ENCODE assay signal across 1 cellular context in genomic region chr9:96418920-96419690, GRCh38.
A peak's percentile ranks its signal among the peaks of the same experiment; 100 is the strongest.
TF ChIP-seq lines count a peak whose summit lies in the region.

No MANE protein-coding gene starts in this region.

TF ChIP-seq in HepG2, 621 proteins besides CTCF, POLR2A, EP300 and RAD21 (continued from another document and continues in another):
- no peak for TF ChIP-seq ZBTB46 (CRISPR knock-in tag; IDR thresholded peaks at IDR 0.05; ENCODE audit: borderline replicate concordance)
- TF ChIP-seq ZNF670 (CRISPR knock-in tag; IDR thresholded peaks at IDR 0.05; ENCODE audit: borderline replicate concordance), result no peak; the same call in 1 of the 2 replicates
- peak; percentile 66 for TF ChIP-seq PPARG (CRISPR knock-in tag; conservative IDR thresholded peaks at IDR 0.05)
- 0 out of 2 replicates have a peak, but pooled peaks have one; percentile 28 for TF ChIP-seq ZNF292 (CRISPR knock-in tag; IDR thresholded peaks at IDR 0.05; ENCODE audit: borderline replicate concordance, low read depth)
- TF ChIP-seq ZNF777 (CRISPR knock-in tag; IDR thresholded peaks at IDR 0.05), result peak; percentile 18; the same call in 1 of the 2 replicates
- peak; percentile 4; the same call in 1 of the 2 replicates for TF ChIP-seq KAT8 (CRISPR knock-in tag; IDR thresholded peaks at IDR 0.05)
- TF ChIP-seq ZNF225 (CRISPR knock-in tag; IDR thresholded peaks at IDR 0.05), result peak; percentile 31; the same call in 1 of the 2 replicates
- TF ChIP-seq TOE1 (CRISPR knock-in tag; IDR thresholded peaks at IDR 0.05), result no peak
- TF ChIP-seq ZBTB2 (CRISPR knock-in tag; IDR thresholded peaks at IDR 0.05; ENCODE audit: low read depth), result peak; percentile 73; the same call in 1 of the 2 replicates
- peak; percentile 68; the same call in 1 of the 2 replicates for TF ChIP-seq ZSCAN21 (CRISPR knock-in tag; IDR thresholded peaks at IDR 0.05; ENCODE audit: borderline replicate concordance)
- peak; percentile 95 for TF ChIP-seq AGO2 (optimal IDR thresholded peaks at IDR 0.05; ENCODE audit: low read depth, low read length)
- TF ChIP-seq ZNF577 (CRISPR knock-in tag; IDR thresholded peaks at IDR 0.05; ENCODE audit: borderline replicate concordance, low read depth), result no peak
- TF ChIP-seq ZNF660 (CRISPR knock-in tag; IDR thresholded peaks at IDR 0.05; ENCODE audit: borderline replicate concordance, low read depth), result no peak
- peak; percentile 74; the same call in 1 of the 2 replicates for TF ChIP-seq ZBTB38 (CRISPR knock-in tag; IDR thresholded peaks at IDR 0.05)
- TF ChIP-seq MYC (CRISPR knock-in tag; IDR thresholded peaks at IDR 0.05; ENCODE audit: borderline replicate concordance), result peak; percentile 47; the same call in 1 of the 2 replicates
- no peak; the same call in 1 of the 2 replicates for TF ChIP-seq AFF4 (CRISPR knock-in tag; IDR thresholded peaks at IDR 0.05)
- TF ChIP-seq ZNF446 (CRISPR knock-in tag; IDR thresholded peaks at IDR 0.05), result no peak
- TF ChIP-seq HOXA5 (CRISPR knock-in tag; IDR thresholded peaks at IDR 0.05), result peak; percentile 29; the same call in 1 of the 2 replicates
- TF ChIP-seq NFE2 (CRISPR knock-in tag; IDR thresholded peaks at IDR 0.05), result no peak
- TF ChIP-seq GFI1 (CRISPR knock-in tag; IDR thresholded peaks at IDR 0.05; ENCODE audit: borderline replicate concordance), result peak; percentile 68; the same call in 1 of the 2 replicates
- no peak for TF ChIP-seq SNAI1 (CRISPR knock-in tag; IDR thresholded peaks at IDR 0.05; ENCODE audit: borderline replicate concordance)
- peak; percentile 68; the same call in 1 of the 2 replicates for TF ChIP-seq ZNF567 (CRISPR knock-in tag; IDR thresholded peaks at IDR 0.05; ENCODE audit: borderline replicate concordance)
- TF ChIP-seq PCBP1 (IDR thresholded peaks at IDR 0.05; ENCODE audit: borderline replicate concordance, low read depth, low read length), result peak; percentile 67; the same call in 1 of the 2 replicates
- no peak for TF ChIP-seq ZNF597 (CRISPR knock-in tag; IDR thresholded peaks at IDR 0.05)
- TF ChIP-seq ZBTB21 (CRISPR knock-in tag; IDR thresholded peaks at IDR 0.05), result no peak
- TF ChIP-seq SP5 (CRISPR knock-in tag; IDR thresholded peaks at IDR 0.05; ENCODE audit: borderline replicate concordance, low read depth), result peak; percentile 73
- no peak; the same call in 1 of the 2 replicates for TF ChIP-seq ATF3 (CRISPR knock-in tag; IDR thresholded peaks at IDR 0.05)
- TF ChIP-seq ZNF251 (CRISPR knock-in tag; IDR thresholded peaks at IDR 0.05), result no peak
- peak; percentile 31; the same call in 1 of the 2 replicates for TF ChIP-seq ZNF614 (CRISPR knock-in tag; IDR thresholded peaks at IDR 0.05; ENCODE audit: borderline replicate concordance)
- TF ChIP-seq PLSCR1 (CRISPR knock-in tag; IDR thresholded peaks at IDR 0.05; ENCODE audit: borderline replicate concordance), result no peak; the same call in 1 of the 2 replicates
- peak; percentile 27; the same call in 1 of the 2 replicates for TF ChIP-seq KDM5B (CRISPR knock-in tag; IDR thresholded peaks at IDR 0.05; ENCODE audit: borderline replicate concordance)
- TF ChIP-seq MAFG (CRISPR knock-in tag; IDR thresholded peaks at IDR 0.05), result no peak
- TF ChIP-seq MIXL1 (CRISPR knock-in tag; IDR thresholded peaks at IDR 0.05), result no peak; the same call in none of the 2 replicates
- peak; percentile 76; the same call in 1 of the 2 replicates for TF ChIP-seq YEATS4 (CRISPR knock-in tag; IDR thresholded peaks at IDR 0.05; ENCODE audit: borderline replicate concordance)
- 0 out of 2 replicates have a peak, but pooled peaks have one; percentile 57 for TF ChIP-seq ZNF761 (CRISPR knock-in tag; conservative IDR thresholded peaks at IDR 0.05)
- TF ChIP-seq MTA1 (CRISPR knock-in tag; IDR thresholded peaks at IDR 0.05; ENCODE audit: borderline replicate concordance), result peak; percentile 24; the same call in 1 of the 2 replicates
- TF ChIP-seq ZNF574 (CRISPR knock-in tag; IDR thresholded peaks at IDR 0.05), result no peak
- peak; percentile 58; the same call in 1 of the 2 replicates for TF ChIP-seq ZNF253 (CRISPR knock-in tag; IDR thresholded peaks at IDR 0.05; ENCODE audit: borderline replicate concordance)
- TF ChIP-seq ZNF629 (CRISPR knock-in tag; conservative IDR thresholded peaks at IDR 0.05), result no peak
- TF ChIP-seq ZHX1 (CRISPR knock-in tag; IDR thresholded peaks at IDR 0.05; ENCODE audit: low read depth), result no peak
- TF ChIP-seq CENPBD1 (CRISPR knock-in tag; IDR thresholded peaks at IDR 0.05; ENCODE audit: borderline replicate concordance, low read depth), result no peak
- TF ChIP-seq ZNF44 (CRISPR knock-in tag; IDR thresholded peaks at IDR 0.05), result no peak
- peak; percentile 8; the same call in 1 of the 2 replicates for TF ChIP-seq BCL6 (CRISPR knock-in tag; IDR thresholded peaks at IDR 0.05)
